9 cellular contexts compared by ENCODE assay signal in genomic region chr14:78070344-78070743, GRCh38.
"Had no signal": no experiment of that assay in that cellular context is flagged by ENCODE, and none has a peak within 500 bp of the region (broad histone marks: within the 10 kb centered on the region; RNA-seq: fewer than 3 reads in every experiment).

No MANE protein-coding gene starts in this region.

- ATAC-seq: HepG2, K562 had no signal

- DNase-seq: GM23248, GOT3, H9, HCEC 1CT, KG1 had no signal

- H3K27ac ChIP-seq: GM23248, HL-60 had no signal

- FAIRE-seq: H54, HepG2, K562 had no signal

- H3K4me3 ChIP-seq: GM23248, K562 had no signal

- H3K9ac ChIP-seq: GM23248 had no signal

- H2AFZ ChIP-seq: GM23248 had no signal
